15 cellular contexts compared by ENCODE assay signal in the genomic region with DNA sequence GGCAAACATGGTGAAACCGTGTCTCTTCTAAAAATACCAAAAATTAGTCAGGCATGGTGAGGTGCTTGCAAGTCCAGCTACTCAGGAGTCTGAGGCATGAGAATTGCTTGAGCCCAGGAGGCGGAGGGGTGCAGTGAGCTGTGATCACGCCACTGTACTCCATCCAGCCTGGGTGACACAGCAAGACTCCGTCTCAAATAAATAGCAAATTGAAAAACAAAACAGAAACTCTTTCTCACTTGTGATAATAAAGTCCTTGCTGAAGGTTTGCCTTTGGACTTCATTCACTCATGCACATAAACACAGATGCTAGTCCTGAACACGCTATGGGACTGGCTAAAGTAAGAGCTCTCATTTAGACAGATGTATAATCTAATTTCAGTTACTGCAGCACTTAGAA. TPM values are rescaled to one million over a fixed set of nuclear protein-coding genes. Genes with fewer than 3 reads are reported as not detected.
DNase-seq lines count a peak whose midpoint lies in the region; ATAC-seq, FAIRE-seq and TF ChIP-seq lines count a peak whose summit lies in the region.
"Had no signal": no experiment of that assay in that cellular context is flagged by ENCODE, and none has a peak within 500 bp of the region (broad histone marks: within the 10 kb centered on the region; RNA-seq: fewer than 3 reads in every experiment).

No MANE protein-coding gene starts in this region.

- H3K9me3 ChIP-seq in testis = no peaks in the 10 kb centered on the region
- H3K9me3 ChIP-seq: neutrophil, SJSA1 had no signal

- TF ChIP-seq CTCF in testis (IDR thresholded peaks at IDR 0.05) = no peak

- FAIRE-seq in RCC 7860 (lab: Jason Lieb, UNC) = no peak
- FAIRE-seq: endothelial cell of umbilical vein, urothelium cell line had no signal

- peak; percentile 67 for ATAC-seq in GM19467 (IDR thresholded peaks at IDR 0.05; ENCODE audit: unreplicated experiment)
- ATAC-seq in HG03025 (IDR thresholded peaks at IDR 0.05; ENCODE audit: low FRiP score, unreplicated experiment) = peak; percentile 65

- H3K36me3 ChIP-seq in testis (ENCODE audit: low read depth, missing control alignments) = no peaks in the 10 kb centered on the region
- H3K36me3 ChIP-seq: neutrophil, SJSA1 had no signal

- intact Hi-C loops in testis (cut with DNase I; ENCODE audit: low total_unique reads) = no loop called here

- no peaks in the 10 kb centered on the region for H3K27me3 ChIP-seq in testis
- H3K27me3 ChIP-seq: neutrophil, SJSA1 had no signal

- TF ChIP-seq POLR2A in Raji (IDR thresholded peaks at IDR 0.05; ENCODE audit: insufficient read depth, low read depth, low read length) (peak; percentile 30; the same call in 1 of the 2 replicates), testis (IDR thresholded peaks at IDR 0.05) (no peak)

- H3K4me3 ChIP-seq in GM08714 (ENCODE audit: low read length) (peak overlapping the region; percentile 18; the same call in 1 of the 2 replicates), testis (no peak overlapping the region)
- H3K4me3 ChIP-seq: SJSA1 had no signal

- no peak for DNase-seq in T1000 (lab: John Stamatoyannopoulos, UW)
- no peak for DNase-seq in RCC 7860 (ENCODE audit: low spot score)
- no peak for DNase-seq in testis
- no peak for DNase-seq in cerebellar cortex (ENCODE audit: low spot score)
- DNase-seq: activated CD4-positive, alpha-beta T cell treated with anti-CD3 and anti-CD28 coated beads, Interleukin-2, amount 50 U/mL, for 4 hours; immature natural killer cell; NCI-H187 treated with DMSO at 0.1 percent for 48 hours had no signal

- H3K27ac ChIP-seq in testis = no peak overlapping the region
- H3K27ac ChIP-seq: neutrophil, SJSA1 had no signal

- WGBS in testis, 2 donors = 85 to 88% methylated on average over 5 of the region's 5 CpGs

- H3K4me1 ChIP-seq in testis = no peaks in the 10 kb centered on the region

RNA-seq across cellular contexts. Expression of gene ANK3, which starts 37.6 kb away (rescaled TPM):
- 10 to 100 TPM; 38.6 to 39.9 TPM for total RNA-seq in testis
- 23.5 TPM for polyA plus RNA-seq in testis (ENCODE audit: insufficient read depth, low read depth, low replicate concordance)
